15 cellular contexts compared by ENCODE assay signal in genomic region chr11:13007702-13008435, GRCh38. TPM values are rescaled to one million over a fixed set of nuclear protein-coding genes. Genes with fewer than 3 reads are reported as not detected.
A peak's percentile ranks its signal among the peaks of the same experiment; 100 is the strongest.
DNase-seq lines count a peak whose midpoint lies in the region; ATAC-seq, FAIRE-seq and TF ChIP-seq lines count a peak whose summit lies in the region.
"Had no signal": no experiment of that assay in that cellular context is flagged by ENCODE, and none has a peak within 500 bp of the region (broad histone marks: within the 10 kb centered on the region; RNA-seq: fewer than 3 reads in every experiment).

No MANE protein-coding gene starts in this region.

- ATAC-seq in WTC11: no peak
- no peak for ATAC-seq in CD8-positive, alpha-beta T cell
- ATAC-seq: activated CD8-positive, alpha-beta T cell treated with anti-CD3 and anti-CD28 coated beads for 36 hours had no signal

- peaks cover 57% of the 10 kb centered on the region for H3K4me1 Mint-ChIP-seq in WTC11
- H3K4me1 Mint-ChIP-seq in CD8-positive, alpha-beta T cell (ENCODE audit: low read depth): peaks cover 2% of the 10 kb centered on the region

- DNase-seq in WTC11 (ENCODE audit: low spot score) (no peak), kidney (no peak), retinal pigment epithelial cell (ENCODE audit: low read depth) (peak; percentile 53), AG20443 (ENCODE audit: low spot score) (no peak), HUDEP-2 (lab: John Stamatoyannopoulos, UW; ENCODE audit: unreplicated experiment in 76 of 76) (no peak)
- no peak for DNase-seq in CD8-positive, alpha-beta T cell
- DNase-seq: activated CD8-positive, alpha-beta T cell treated with anti-CD3 and anti-CD28 coated beads for 36 hours; activated naive CD4-positive, alpha-beta T cell treated with Interleukin-2 at 50 U/mL for 16 hours; caudate nucleus; NCI-H524 treated with DMSO at 0.1 percent for 48 hours; SHP77; T1000 had no signal

- H3K4me3 Mint-ChIP-seq in WTC11: peak overlapping the region; percentile 81
- no peak overlapping the region for H3K4me3 Mint-ChIP-seq in CD8-positive, alpha-beta T cell
- H3K4me3 Mint-ChIP-seq: activated CD8-positive, alpha-beta T cell treated with anti-CD3 and anti-CD28 coated beads for 36 hours had no signal

- intact Hi-C loops in kidney (cut with DNase I): no loop called here
- intact Hi-C loops in CD8-positive, alpha-beta T cell (cut with DNase I, micrococcal nuclease): no loop called here

- no peak overlapping the region for H3K27ac Mint-ChIP-seq in WTC11
- no peak overlapping the region for H3K27ac Mint-ChIP-seq in CD8-positive, alpha-beta T cell
- H3K27ac Mint-ChIP-seq: activated CD8-positive, alpha-beta T cell treated with anti-CD3 and anti-CD28 coated beads for 36 hours had no signal

- H3K9ac ChIP-seq in HUES48 (ENCODE audit: low read depth, low read length): no peak overlapping the region
- H3K9ac ChIP-seq in kidney (ENCODE audit: low read length in 2 of 2): peak overlapping the region in 1 of 2 donors; percentile 65

- H3K36me3 Mint-ChIP-seq in WTC11: peaks cover 15% of the 10 kb centered on the region
- no peaks in the 10 kb centered on the region for H3K36me3 Mint-ChIP-seq in CD8-positive, alpha-beta T cell

- H3K4me1 ChIP-seq in HUES48 (ENCODE audit: control insufficient read depth, insufficient read depth, low read length) (peaks cover 35% of the 10 kb centered on the region), kidney (ENCODE audit: control insufficient read depth in 1 of 2, insufficient read depth in 1 of 2, low read depth in 1 of 2, low read length in 2 of 2) (peaks cover 0 to 6% of the 10 kb centered on the region in 2 donors)
- H3K4me1 ChIP-seq in CD8-positive, alpha-beta T cell (ENCODE audit: insufficient read depth, low read length): no peaks in the 10 kb centered on the region

- peaks cover 62% of the 10 kb centered on the region for H3K27me3 ChIP-seq in HUES48 (ENCODE audit: control insufficient read depth, insufficient read depth, low read length)
- H3K27me3 ChIP-seq in CD8-positive, alpha-beta T cell (ENCODE audit: insufficient read depth, low read length): peaks cover 3% of the 10 kb centered on the region

- H3K9me3 ChIP-seq in HUES48 (ENCODE audit: control insufficient read depth, insufficient read depth, low read length) (no peaks in the 10 kb centered on the region), kidney (ENCODE audit: control insufficient read depth in 1 of 2, low read length in 2 of 2) (no peaks in the 10 kb centered on the region)
- no peaks in the 10 kb centered on the region for H3K9me3 ChIP-seq in CD8-positive, alpha-beta T cell (ENCODE audit: low read length)

- peak overlapping the region; percentile 71 for H3K4me3 ChIP-seq in HUES48 (ENCODE audit: low read depth, low read length)
- peak overlapping the region; percentile 42 to 70 for H3K4me3 ChIP-seq in kidney (ENCODE audit: low read length in 2 of 2)
- H3K4me3 ChIP-seq in retinal pigment epithelial cell (ENCODE audit: low read length): no peak overlapping the region
- H3K4me3 ChIP-seq in CD8-positive, alpha-beta T cell (ENCODE audit: low read depth, low read length): no peak overlapping the region

- TF ChIP-seq CTCF in WTC11 (IDR thresholded peaks at IDR 0.05): no peak
- TF ChIP-seq CTCF in kidney (IDR thresholded peaks at IDR 0.05; ENCODE audit: borderline replicate concordance, extremely low read depth, insufficient read depth): no peak
- no peak for TF ChIP-seq CTCF in retinal pigment epithelial cell (conservative IDR thresholded peaks at IDR 0.05; ENCODE audit: low read depth, low read length)
- TF ChIP-seq CTCF in CD8-positive, alpha-beta T cell (IDR thresholded peaks at IDR 0.05): no peak

- peak overlapping the region; percentile 77 for H3K27ac ChIP-seq in HUES48 (ENCODE audit: low read depth, low read length)
- H3K27ac ChIP-seq in kidney (ENCODE audit: low read depth in 2 of 2, low read length in 2 of 2): peak overlapping the region in 1 of 2 donors; percentile 84
- no peak overlapping the region for H3K27ac ChIP-seq in CD8-positive, alpha-beta T cell (ENCODE audit: low read depth, low read length)

- peaks cover 56% of the 10 kb centered on the region for H3K27me3 Mint-ChIP-seq in WTC11 (ENCODE audit: low read depth)
- peaks cover 62% of the 10 kb centered on the region for H3K27me3 Mint-ChIP-seq in CD8-positive, alpha-beta T cell (ENCODE audit: low read depth)

- peaks cover 19% of the 10 kb centered on the region for H3K9me3 Mint-ChIP-seq in WTC11
- no peaks in the 10 kb centered on the region for H3K9me3 Mint-ChIP-seq in CD8-positive, alpha-beta T cell
- H3K9me3 Mint-ChIP-seq: activated CD8-positive, alpha-beta T cell treated with anti-CD3 and anti-CD28 coated beads for 36 hours had no signal

- H3K36me3 ChIP-seq in HUES48 (ENCODE audit: control insufficient read depth, insufficient read depth, low read length): no peaks in the 10 kb centered on the region
- H3K36me3 ChIP-seq in kidney (ENCODE audit: control insufficient read depth in 1 of 2, insufficient read depth in 2 of 2, low read length in 2 of 2): no peaks in the 10 kb centered on the region
- no peaks in the 10 kb centered on the region for H3K36me3 ChIP-seq in CD8-positive, alpha-beta T cell (ENCODE audit: insufficient read depth, low read length)

- POLR2A ChIA-PET in WTC11 (lab: Charles Lee): interaction anchor here (0.7 to 1.1 kb wide), 3 partner anchors 8 to 94 kb away, joined by 3 to 4 read pairs (median 3); no protein-coding TSS in a partner anchor
- POLR2A ChIA-PET in CD8-positive, alpha-beta T cell (lab: Charles Lee): no interaction called here

- FAIRE-seq in kidney (lab: Jason Lieb, UNC): no peak

- CTCF ChIA-PET in WTC11 (lab: Charles Lee): interaction anchor here (0.8 to 5.4 kb wide), 9 partner anchors 9 to 719 kb away, joined by 3 to 39 read pairs (median 5); no protein-coding TSS in a partner anchor
- CTCF ChIA-PET in CD8-positive, alpha-beta T cell (lab: Charles Lee): no interaction called here

TF ChIP-seq in WTC11, 78 proteins besides CTCF, POLR2A, EP300 and RAD21:
- TF ChIP-seq NR1H2 (CRISPR knock-in tag; IDR thresholded peaks at IDR 0.05): no peak
- peak; percentile 38; the same call in 1 of the 2 replicates for TF ChIP-seq GABPB1 (CRISPR knock-in tag; IDR thresholded peaks at IDR 0.05)

RNA-seq across cellular contexts. Expression of gene RASSF10, which starts 1.2 kb away (rescaled TPM):
- 2.6 to 3.2 TPM (median 2.9 TPM) in 3 replicates for total RNA-seq in WTC11 (2021)
- 9.7 TPM for total RNA-seq in kidney
- polyA plus RNA-seq in kidney (ENCODE audit: insufficient read depth, low read depth, low replicate concordance): 6.1 TPM
- total RNA-seq in CD8-positive, alpha-beta T cell: not detected
- total RNA-seq: activated CD8-positive, alpha-beta T cell treated with anti-CD3 and anti-CD28 coated beads for 36 hours; fibroblast of lung; myocyte had no signal
- polyA plus RNA-seq: fibroblast of lung had no signal

Comparison
In these comparisons a context has a peak if more than half of its experiments do, and no peak if none do; other contexts are left out.
1. H3K4me3 ChIP-seq: peak in HUES48 (single experiment) and kidney (2 of 2); none in retinal pigment epithelial cell (single experiment) and CD8-positive, alpha-beta T cell (single experiment).